ENCODE assay signal across 19 cellular contexts in genomic region chr11:112398798-112399197, GRCh38.
DNase-seq lines count a peak whose midpoint lies in the region; ATAC-seq and TF ChIP-seq lines count a peak whose summit lies in the region.
"Had no signal": no experiment of that assay in that cellular context is flagged by ENCODE, and none has a peak within 500 bp of the region (broad histone marks: within the 10 kb centered on the region; RNA-seq: fewer than 3 reads in every experiment).

No MANE protein-coding gene starts in this region.

- H3K4me1 Mint-ChIP-seq in brain (peaks cover 62% of the 10 kb centered on the region), neural progenitor cell (peaks cover 28% of the 10 kb centered on the region)
- H3K4me1 Mint-ChIP-seq: B cell had no signal

- H2BK120ac ChIP-seq in IMR-90 (ENCODE audit: low read depth, low read length): no peak overlapping the region

- CTCF ChIA-PET in IMR-90 (lab: Yijun Ruan, JAX): no interaction called here

- no TSS peak for BruUV-seq in IMR-90 (replicated peaks; lab: Mats Ljungman, UMichigan)

- H2BK20ac ChIP-seq in IMR-90 (ENCODE audit: low read depth, low read length): no peak overlapping the region

- no peak overlapping the region for H3K14ac ChIP-seq in IMR-90 (replicated peaks; ENCODE audit: low read depth, low read length)

- no peak for ATAC-seq in IMR-90 (ENCODE audit: low read depth)
- no peak for ATAC-seq in GM21515 (IDR thresholded peaks at IDR 0.05; ENCODE audit: unreplicated experiment)
- ATAC-seq: A549; CD8-positive, alpha-beta T cell had no signal

- peaks cover 9% of the 10 kb centered on the region for H3K27me3 Mint-ChIP-seq in brain
- H3K27me3 Mint-ChIP-seq in neural progenitor cell (ENCODE audit: insufficient read depth, low read depth): peaks cover 14% of the 10 kb centered on the region
- H3K27me3 Mint-ChIP-seq: CD4-positive, alpha-beta T cell had no signal

- H3K9me1 ChIP-seq in IMR-90 (ENCODE audit: insufficient read depth, low read length): no peaks in the 10 kb centered on the region; the same call in 1 of the 2 replicates

- peak overlapping the region in 3 of 5 experiments; percentile 30 to 74 (median 72) for H3K27ac Mint-ChIP-seq in brain
- H3K27ac Mint-ChIP-seq in neural progenitor cell: peak overlapping the region; percentile 29
- H3K27ac Mint-ChIP-seq: B cell; CD4-positive, alpha-beta T cell; CD8-positive, alpha-beta T cell had no signal

- no peak overlapping the region for H2BK5ac ChIP-seq in IMR-90 (ENCODE audit: low read depth, low read length, poor library complexity, severe bottlenecking)

- no CpG with 5 or more reads among the region's 4 CpGs for WGBS in IMR-90 (ENCODE audit: extremely low coverage in 2 of 2, insufficient read length in 1 of 2), 2 experiments

- H2AFZ ChIP-seq in IMR-90 (replicated peaks; ENCODE audit: low read length, poor library complexity): no peak overlapping the region
- H2AFZ ChIP-seq in neural progenitor cell (replicated peaks): no peak overlapping the region

- H3K18ac ChIP-seq in IMR-90 (ENCODE audit: low read depth, low read length): no peak overlapping the region

- dilution Hi-C loops in IMR-90 (cut with HindIII; ENCODE audit: low sequenced_read_pairs, unreplicated experiment): no loop called here

- H3K27me3 ChIP-seq in IMR-90 (ENCODE audit: control insufficient read depth, insufficient read depth, low read length) (peaks cover 5% of the 10 kb centered on the region), neural progenitor cell (no peaks in the 10 kb centered on the region)
- H3K27me3 ChIP-seq: BLaER1 treated with 17β-estradiol and CSF1 and Interleukin-3, amounts not matched to agents 10 nM and 100 nM had no signal

- peak overlapping the region in 1 of 5 experiments; percentile 9 for H3K4me3 Mint-ChIP-seq in brain
- no peak overlapping the region for H3K4me3 Mint-ChIP-seq in neural progenitor cell
- H3K4me3 Mint-ChIP-seq: B cell; CD4-positive, alpha-beta T cell; CD8-positive, alpha-beta T cell had no signal

- H4K8ac ChIP-seq in IMR-90 (ENCODE audit: low read depth in 2 of 2, low read length in 2 of 2): no peak overlapping the region

- H3K79me2 ChIP-seq in neural progenitor cell (ENCODE audit: low read depth): no peaks in the 10 kb centered on the region

- intact Hi-C loops in IMR-90 (cut with micrococcal nuclease): no loop called here

- no peaks in the 10 kb centered on the region for H3F3A ChIP-seq in neural progenitor cell (ENCODE audit: low read depth)

- no peak overlapping the region for H3K4me2 ChIP-seq in IMR-90 (ENCODE audit: low read depth, low read length)
- no peak overlapping the region for H3K4me2 ChIP-seq in neural progenitor cell
- H3K4me2 ChIP-seq: A549; BLaER1 treated with 17β-estradiol and CSF1 and Interleukin-3, amounts not matched to agents 10 nM and 100 nM had no signal

- H3K36me3 ChIP-seq in IMR-90 (ENCODE audit: control insufficient read depth, insufficient read depth, low read length): no peaks in the 10 kb centered on the region
- no peaks in the 10 kb centered on the region for H3K36me3 ChIP-seq in neural progenitor cell
- H3K36me3 ChIP-seq: BLaER1 treated with 17β-estradiol and CSF1 and Interleukin-3, amounts not matched to agents 10 nM and 100 nM had no signal

- H4K91ac ChIP-seq in IMR-90 (ENCODE audit: insufficient read depth, low read depth, low read length): no peak overlapping the region

- H3K9ac ChIP-seq in IMR-90 (ENCODE audit: low read depth, low read length) (no peak overlapping the region), neural progenitor cell (no peak overlapping the region)
- H3K9ac ChIP-seq: BLaER1 treated with 17β-estradiol and CSF1 and Interleukin-3, amounts not matched to agents 10 nM and 100 nM had no signal

- POLR2A ChIA-PET in IMR-90 (lab: Charles Lee; ENCODE audit: unreplicated experiment): no interaction called here

- no peaks in the 10 kb centered on the region for H3K4me1 ChIP-seq in IMR-90 (ENCODE audit: control insufficient read depth, insufficient read depth, low read length)
- no peaks in the 10 kb centered on the region for H3K4me1 ChIP-seq in neural progenitor cell
- H3K4me1 ChIP-seq: A549, Caco-2 had no signal

- no peaks in the 10 kb centered on the region for H3K79me1 ChIP-seq in IMR-90 (ENCODE audit: low read depth in 1 of 2, low read length in 2 of 2)

- TF ChIP-seq POLR2A in IMR-90 (IDR thresholded peaks at IDR 0.05; ENCODE audit: low read depth, low read length): no peak

- no peaks in the 10 kb centered on the region for H3K36me3 Mint-ChIP-seq in brain
- H3K36me3 Mint-ChIP-seq in neural progenitor cell: no peaks in the 10 kb centered on the region
- H3K36me3 Mint-ChIP-seq: CD8-positive, alpha-beta T cell had no signal

- H3K9me3 ChIP-seq in IMR-90 (ENCODE audit: control insufficient read depth, insufficient read depth, low read length) (no peaks in the 10 kb centered on the region), neural progenitor cell (ENCODE audit: low read depth) (no peaks in the 10 kb centered on the region)
- H3K9me3 ChIP-seq: A549; BLaER1 treated with 17β-estradiol and CSF1 and Interleukin-3, amounts not matched to agents 10 nM and 100 nM; Caco-2 had no signal

- H4K5ac ChIP-seq in IMR-90 (ENCODE audit: low read depth, low read length): no peak overlapping the region

- DNase-seq in NCI-H146 treated with DMSO at 0.1 percent for 48 hours (lab: John Stamatoyannopoulos, UW; ENCODE audit: unreplicated experiment): peak; percentile 23
- DNase-seq in NCI-H146 (lab: John Stamatoyannopoulos, UW): no peak
- no peak for DNase-seq in IMR-90
- DNase-seq in neural progenitor cell (ENCODE audit: low spot score): no peak
- no peak for DNase-seq in activated CD4-positive, alpha-beta T cell treated with anti-CD3 and anti-CD28 coated beads for 1 hour
- DNase-seq: AML-193; Caco-2; Calu3; CD4-positive, alpha-beta T cell; CD8-positive, alpha-beta T cell; DMS79 treated with DMSO at 0.1 percent for 48 hours; GF-D8 had no signal

- no peak overlapping the region for H3K4ac ChIP-seq in IMR-90 (ENCODE audit: low read depth, low read length)

- H3K56ac ChIP-seq in IMR-90 (ENCODE audit: extremely low read depth, insufficient read depth, low read length): no peak overlapping the region

- no peak overlapping the region for H3K27ac ChIP-seq in IMR-90 (ENCODE audit: insufficient read depth, low read length)
- H3K27ac ChIP-seq in neural progenitor cell: no peak overlapping the region
- H3K27ac ChIP-seq: 22Rv1; A549; BLaER1 treated with 17β-estradiol and CSF1 and Interleukin-3, amounts not matched to agents 10 nM and 100 nM; C4-2B had no signal

- H2BK15ac ChIP-seq in IMR-90 (ENCODE audit: low read depth, low read length): no peak overlapping the region

- no peak overlapping the region for H3K23ac ChIP-seq in IMR-90 (ENCODE audit: low read depth, low read length)

- TF ChIP-seq CTCF in IMR-90 (conservative IDR thresholded peaks at IDR 0.05; ENCODE audit: low read depth, low read length) (no peak), brain (conservative IDR thresholded peaks at IDR 0.05) (no peak), neural progenitor cell (IDR thresholded peaks at IDR 0.05) (no peak)

- H4K20me1 ChIP-seq in IMR-90 (ENCODE audit: insufficient read depth, low read length) (no peaks in the 10 kb centered on the region), neural progenitor cell (ENCODE audit: low read depth) (no peaks in the 10 kb centered on the region)
- H4K20me1 ChIP-seq: BLaER1 treated with 17β-estradiol and CSF1 and Interleukin-3, amounts not matched to agents 10 nM and 100 nM had no signal

- no peak for TF ChIP-seq RAD21 in IMR-90 (IDR thresholded peaks at IDR 0.05; ENCODE audit: low read length)

- in situ Hi-C loops in IMR-90 (cut with MboI; ENCODE audit: low sequenced_read_pairs): no loop called here

- H3K9me3 Mint-ChIP-seq in brain (no peaks in the 10 kb centered on the region), neural progenitor cell (no peaks in the 10 kb centered on the region)
- H3K9me3 Mint-ChIP-seq: CD4-positive, alpha-beta T cell; CD8-positive, alpha-beta T cell had no signal

- no peak overlapping the region for H2AK9ac ChIP-seq in IMR-90 (replicated peaks; ENCODE audit: low read depth, low read length, poor library complexity)

- H2AK5ac ChIP-seq in IMR-90 (ENCODE audit: low read depth, low read length): no peak overlapping the region

- H3K4me3 ChIP-seq in IMR-90 (ENCODE audit: insufficient read depth, low read depth, low read length): no peak overlapping the region
- no peak overlapping the region for H3K4me3 ChIP-seq in neural progenitor cell
- H3K4me3 ChIP-seq: A549; BLaER1 treated with 17β-estradiol and CSF1 and Interleukin-3, amounts not matched to agents 10 nM and 100 nM had no signal

TF ChIP-seq in IMR-90, 13 proteins besides CTCF, POLR2A, EP300 and RAD21:
- TF ChIP-seq RCOR1 (IDR thresholded peaks at IDR 0.05; ENCODE audit: insufficient replicate concordance, low read length) (no peak), SMC3 (IDR thresholded peaks at IDR 0.05; ENCODE audit: low read depth, low read length) (no peak), MXI1 (IDR thresholded peaks at IDR 0.05; ENCODE audit: borderline replicate concordance, low read depth, low read length) (no peak), CHD1 (IDR thresholded peaks at IDR 0.05; ENCODE audit: low read depth, low read length) (no peak), FOS (IDR thresholded peaks at IDR 0.05; ENCODE audit: low read depth, low read length) (no peak), RFX5 (IDR thresholded peaks at IDR 0.05; ENCODE audit: low read depth, low read length) (no peak), CEBPB (IDR thresholded peaks at IDR 0.05; ENCODE audit: low read depth, low read length) (peak; percentile 84), ELK1 (IDR thresholded peaks at IDR 0.05; ENCODE audit: borderline replicate concordance, low read depth, low read length) (no peak)
